In genomic region chr19:10863107-10863700, GRCh38 we compare ENCODE assay signal across 11 cellular contexts. TPM values are rescaled to one million over a fixed set of nuclear protein-coding genes. Genes with fewer than 3 reads are reported as not detected.
DNase-seq lines count a peak whose midpoint lies in the region; ATAC-seq and TF ChIP-seq lines count a peak whose summit lies in the region.
"Had no signal": no experiment of that assay in that cellular context is flagged by ENCODE, and none has a peak within 500 bp of the region (broad histone marks: within the 10 kb centered on the region; RNA-seq: fewer than 3 reads in every experiment).

No MANE protein-coding gene starts in this region.

- TF ChIP-seq CTCF in ascending aorta (IDR thresholded peaks at IDR 0.05) = no peak
- TF ChIP-seq CTCF in thyroid gland (IDR thresholded peaks at IDR 0.05) = no peak
- TF ChIP-seq CTCF in GM10266 (IDR thresholded peaks at IDR 0.05; ENCODE audit: control insufficient read depth, insufficient read depth, low read depth, missing control alignments) = no peak

- H3K27ac ChIP-seq in ascending aorta = peak overlapping the region; percentile 62 to 69
- peak overlapping the region; percentile 42 to 72 (median 65) for H3K27ac ChIP-seq in thyroid gland

- peaks cover 4 to 8% of the 10 kb centered on the region in 2 donors for H3K4me1 ChIP-seq in ascending aorta
- peaks cover 0 to 20% of the 10 kb centered on the region in 2 donors for H3K4me1 ChIP-seq in thyroid gland

- H3K4me3 ChIP-seq in ascending aorta (peak overlapping the region in 1 of 2 donors; percentile 44), thyroid gland (replicated peaks in 1 of 3) (no peak overlapping the region)

- H3K27me3 ChIP-seq in ascending aorta (no peaks in the 10 kb centered on the region), thyroid gland (no peaks in the 10 kb centered on the region)

- 43% methylated on average over 16 to 18 of the region's 18 CpGs for WGBS in thyroid gland, 2 donors

- ATAC-seq in HG03378 (IDR thresholded peaks at IDR 0.05; ENCODE audit: unreplicated experiment) = no peak

- peak; percentile 19 for DNase-seq in SIG-M5 treated with dmso at 0.1 percent for 504 hours (lab: John Stamatoyannopoulos, UW; ENCODE audit: unreplicated experiment)
- DNase-seq in SIG-M5 (lab: John Stamatoyannopoulos, UW) = no peak
- peak; percentile 55 to 83 for DNase-seq in ascending aorta (ENCODE audit: low spot score in 2 of 2)
- DNase-seq in kidney glomerular epithelial cell (lab: John Stamatoyannopoulos, UW) = peak; percentile 12
- DNase-seq in thyroid gland = peak; percentile 87 to 88
- DNase-seq in GM10266 (ENCODE audit: extremely low spot score) = no peak
- no peak for DNase-seq in erythroblast (lab: John Stamatoyannopoulos, UW)
- DNase-seq: activated B cell treated with CpG ODN at 0.5 μM for 24 hours; central memory CD4-positive, alpha-beta T cell; NCI-H2081 had no signal

- H3K9me3 ChIP-seq in ascending aorta = no peaks in the 10 kb centered on the region
- H3K9me3 ChIP-seq in thyroid gland = no peaks in the 10 kb centered on the region

- intact Hi-C loops in ascending aorta (cut with DNase I) = loop anchor here (5.0 kb wide), 1 partner anchor 46 kb away; no protein-coding TSS in a partner anchor
- intact Hi-C loops in thyroid gland (cut with DNase I) = loop anchor here (5.0 kb wide), 2 partner anchors 96 to 146 kb away; partner anchors contain the start of gene DNM2

- TF ChIP-seq POLR2A in thyroid gland (IDR thresholded peaks at IDR 0.05) (no peak), erythroblast (IDR thresholded peaks at IDR 0.05; ENCODE audit: low read length) (no peak)

- H3K36me3 ChIP-seq in ascending aorta = no peaks in the 10 kb centered on the region
- no peaks in the 10 kb centered on the region for H3K36me3 ChIP-seq in thyroid gland

RNA-seq across cellular contexts. Expression of gene CARM1, which starts 8.1 kb away (rescaled TPM):
- total RNA-seq in ascending aorta (22.9 TPM), thyroid gland (10 to 100 TPM; 12.2 to 14.8 (median 13.1) TPM)

RNA-seq across cellular contexts. Expression of gene C19orf38, which starts 15.0 kb away (rescaled TPM):
- total RNA-seq in ascending aorta (not detected), thyroid gland (1 to 10 TPM in 2 of 4 donors, not detected in 2; 1.5 to 1.7 TPM)

RNA-seq across cellular contexts. Expression of gene TMED1, which starts 27.2 kb away (rescaled TPM):
- total RNA-seq in ascending aorta (25.0 TPM), thyroid gland (10 to 100 TPM; 41.2 to 71.3 (median 48.7) TPM)

Comparison
In these comparisons a context has a peak if more than half of its experiments do, and no peak if none do; other contexts are left out.
1. DNase-seq: peak in SIG-M5 treated with dmso at 0.1 percent for 504 hours (single experiment), ascending aorta (2 of 2), kidney glomerular epithelial cell (single experiment) and thyroid gland (2 of 2); none in SIG-M5 (single experiment), GM10266 (single experiment) and erythroblast (0 of 2).